9 cellular contexts compared by ENCODE assay signal in the genomic region with DNA sequence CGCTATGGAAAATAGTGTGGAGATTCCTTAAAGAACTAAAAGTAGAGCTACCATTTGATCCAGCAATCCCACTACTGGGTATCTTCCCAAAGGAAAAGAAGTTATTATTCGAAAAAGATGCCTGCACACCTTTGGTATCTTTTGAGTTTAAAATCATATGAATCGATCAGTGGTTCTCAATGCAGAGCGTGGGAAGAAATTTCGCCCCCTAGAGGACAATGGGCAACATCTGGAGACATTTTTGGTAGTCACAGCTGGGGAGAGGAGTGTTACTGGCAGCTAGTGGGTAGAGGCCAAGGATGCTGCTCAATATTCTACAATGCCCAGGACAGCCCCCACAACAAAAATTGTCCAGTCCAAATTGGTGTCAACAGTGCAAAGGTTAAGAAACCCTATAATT.
DNase-seq lines count a peak whose midpoint lies in the region; ATAC-seq and TF ChIP-seq lines count a peak whose summit lies in the region.
"Had no signal": no experiment of that assay in that cellular context is flagged by ENCODE, and none has a peak within 500 bp of the region (broad histone marks: within the 10 kb centered on the region; RNA-seq: fewer than 3 reads in every experiment).

No MANE protein-coding gene starts in this region.

- H3K27me3 ChIP-seq in Caco-2 (replicated peaks; ENCODE audit: control insufficient read depth, insufficient read depth, low read length), result no peaks in the 10 kb centered on the region

- DNase-seq in Caco-2 (peak in 1 of 2 experiments; percentile 16), LNCaP clone FGC (ENCODE audit: low read depth) (no peak), epithelial cell of esophagus (ENCODE audit: low read depth) (no peak), HEK293T (ENCODE audit: extremely low spot score) (no peak), globus pallidus (ENCODE audit: low spot score) (no peak)
- no peak for DNase-seq in effector CD4-positive, alpha-beta T cell
- DNase-seq: kidney glomerular epithelial cell had no signal

- H3K9me3 Mint-ChIP-seq in Caco-2 (ENCODE audit: unreplicated experiment), result no peaks in the 10 kb centered on the region

- H3K27me3 Mint-ChIP-seq in Caco-2 (ENCODE audit: insufficient read depth, unreplicated experiment), result peaks cover 15% of the 10 kb centered on the region

- peak; percentile 72 for ATAC-seq in GM18868 (IDR thresholded peaks at IDR 0.05; ENCODE audit: unreplicated experiment)
- no peak for ATAC-seq in HG02763 (IDR thresholded peaks at IDR 0.05; ENCODE audit: unreplicated experiment)

- no peak overlapping the region for H3K27ac Mint-ChIP-seq in Caco-2 (ENCODE audit: unreplicated experiment)

- CTCF ChIA-PET in Caco-2 (lab: Charles Lee) (interaction anchor here (1.1 kb wide), 1 partner anchor 10 kb away, joined by 3 read pairs; no protein-coding TSS in a partner anchor), HEK293T (lab: Yijun Ruan, JAX) (interaction anchor here (0.6 kb wide), 1 partner anchor 1787 kb away, joined by 3 read pairs; no protein-coding TSS in a partner anchor)

- no peak overlapping the region for H3K4me3 ChIP-seq in Caco-2 (ENCODE audit: low read depth, low read length)
- H3K4me3 ChIP-seq in LNCaP clone FGC (ENCODE audit: low read depth, low read length), result no peak overlapping the region
- no peak overlapping the region for H3K4me3 ChIP-seq in epithelial cell of esophagus (ENCODE audit: low read length)

- no peaks in the 10 kb centered on the region for H3K36me3 ChIP-seq in Caco-2 (ENCODE audit: control insufficient read depth, insufficient read depth, low read length)

- no peak overlapping the region for H3K4me3 Mint-ChIP-seq in Caco-2 (ENCODE audit: unreplicated experiment)

- H3K4me1 Mint-ChIP-seq in Caco-2 (ENCODE audit: low read depth, unreplicated experiment), result no peaks in the 10 kb centered on the region

- POLR2A ChIA-PET in Caco-2 (lab: Charles Lee) (no interaction called here), HEK293T (lab: Yijun Ruan, JAX) (no interaction called here)

- TF ChIP-seq CTCF in Caco-2 (IDR thresholded peaks at IDR 0.05; ENCODE audit: insufficient read depth in 1 of 2, low read depth in 1 of 2, low read length in 1 of 2, severe bottlenecking in 1 of 2, unreplicated experiment in 1 of 2) (peak; percentile 32 to 33), LNCaP clone FGC (IDR thresholded peaks at IDR 0.05; ENCODE audit: control insufficient read depth, extremely low read depth, insufficient read depth) (peak; percentile 44; the same call in 1 of the 2 replicates), epithelial cell of esophagus (IDR thresholded peaks at IDR 0.05; ENCODE audit: insufficient read depth, low read depth, low read length, missing control alignments) (peak; percentile 20)

- no peaks in the 10 kb centered on the region for H3K4me1 ChIP-seq in Caco-2

- intact Hi-C loops in Caco-2 (cut with micrococcal nuclease; ENCODE audit: unreplicated experiment), result no loop called here

- BruUV-seq in Caco-2 (replicated peaks; lab: Mats Ljungman, UMichigan), result no TSS peak

- H3K36me3 Mint-ChIP-seq in Caco-2 (ENCODE audit: insufficient read depth, unreplicated experiment), result no peaks in the 10 kb centered on the region

- H3K9me3 ChIP-seq in Caco-2, result no peaks in the 10 kb centered on the region

TF ChIP-seq in HEK293T, 16 proteins besides CTCF, POLR2A, EP300 and RAD21:
- TF ChIP-seq CTBP1 (IDR thresholded peaks at IDR 0.05; ENCODE audit: borderline replicate concordance) (no peak), LEF1 (IDR thresholded peaks at IDR 0.05; ENCODE audit: borderline replicate concordance) (no peak), BHLHE40 (IDR thresholded peaks at IDR 0.05; ENCODE audit: borderline replicate concordance) (no peak), FOXK2 (IDR thresholded peaks at IDR 0.05) (no peak), ELF4 (IDR thresholded peaks at IDR 0.05) (no peak), FOXA1 (IDR thresholded peaks at IDR 0.05) (no peak), L3MBTL2 (conservative IDR thresholded peaks at IDR 0.05) (no peak), SUZ12 (IDR thresholded peaks at IDR 0.05) (no peak), SP1 (IDR thresholded peaks at IDR 0.05) (no peak), NFRKB (IDR thresholded peaks at IDR 0.05) (no peak)
- TF ChIP-seq, protein P1, sequence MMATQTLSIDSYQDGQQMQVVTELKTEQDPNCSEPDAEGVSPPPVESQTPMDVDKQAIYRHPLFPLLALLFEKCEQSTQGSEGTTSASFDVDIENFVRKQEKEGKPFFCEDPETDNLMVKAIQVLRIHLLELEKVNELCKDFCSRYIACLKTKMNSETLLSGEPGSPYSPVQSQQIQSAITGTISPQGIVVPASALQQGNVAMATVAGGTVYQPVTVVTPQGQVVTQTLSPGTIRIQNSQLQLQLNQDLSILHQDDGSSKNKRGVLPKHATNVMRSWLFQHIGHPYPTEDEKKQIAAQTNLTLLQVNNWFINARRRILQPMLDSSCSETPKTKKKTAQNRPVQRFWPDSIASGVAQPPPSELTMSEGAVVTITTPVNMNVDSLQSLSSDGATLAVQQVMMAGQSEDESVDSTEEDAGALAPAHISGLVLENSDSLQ (IDR thresholded peaks at IDR 0.05), result no peak
